Comparison of ENCODE assay signal across 8 cellular contexts in genomic region chr11:125165664-125166346, GRCh38. TPM values are rescaled to one million over a fixed set of nuclear protein-coding genes. Genes with fewer than 3 reads are reported as not detected.
A peak's percentile ranks its signal among the peaks of the same experiment; 100 is the strongest.
DNase-seq lines count a peak whose midpoint lies in the region; ATAC-seq and TF ChIP-seq lines count a peak whose summit lies in the region.

No MANE protein-coding gene starts in this region.

- H3K4me1 ChIP-seq in RWPE2 (ENCODE audit: insufficient read depth, poor library complexity, severe bottlenecking) = no peaks in the 10 kb centered on the region

- DNase-seq in activated CD4-positive, alpha-beta T cell treated with anti-CD3 and anti-CD28 coated beads for 36 hours = no peak
- DNase-seq in activated CD4-positive, alpha-beta T cell treated with anti-CD3 and anti-CD28 coated beads for 4 hours = no peak
- no peak for DNase-seq in RWPE2 (ENCODE audit: low spot score)
- peak; percentile 20 for DNase-seq in fibroblast of peridontal ligament (ENCODE audit: extremely low read depth)
- DNase-seq in osteocyte (ENCODE audit: extremely low spot score, unreplicated experiment) = no peak
- DNase-seq in NAMALWA (ENCODE audit: low spot score) = no peak
- DNase-seq in HUDEP-2 (lab: John Stamatoyannopoulos, UW; ENCODE audit: unreplicated experiment in 76 of 76) = no peak

- H3K4me1 Mint-ChIP-seq in activated CD4-positive, alpha-beta T cell treated with anti-CD3 and anti-CD28 coated beads for 36 hours = peaks cover 18% of the 10 kb centered on the region
- peaks cover 53% of the 10 kb centered on the region for H3K4me1 Mint-ChIP-seq in osteocyte (ENCODE audit: unreplicated experiment)

- H3K27me3 Mint-ChIP-seq in activated CD4-positive, alpha-beta T cell treated with anti-CD3 and anti-CD28 coated beads for 36 hours = peaks cover 60% of the 10 kb centered on the region
- H3K27me3 Mint-ChIP-seq in osteocyte (ENCODE audit: unreplicated experiment) = no peaks in the 10 kb centered on the region

- H3K4me3 Mint-ChIP-seq in activated CD4-positive, alpha-beta T cell treated with anti-CD3 and anti-CD28 coated beads for 36 hours = peak overlapping the region; percentile 73
- peak overlapping the region; percentile 92 for H3K4me3 Mint-ChIP-seq in osteocyte (ENCODE audit: unreplicated experiment)

- peak overlapping the region; percentile 42 for H3K4me3 ChIP-seq in RWPE2 (ENCODE audit: severe bottlenecking)

- no peaks in the 10 kb centered on the region for H3K9me3 Mint-ChIP-seq in activated CD4-positive, alpha-beta T cell treated with anti-CD3 and anti-CD28 coated beads for 36 hours (ENCODE audit: low read depth)
- H3K9me3 Mint-ChIP-seq in osteocyte (ENCODE audit: unreplicated experiment) = no peaks in the 10 kb centered on the region

- H3K9me3 ChIP-seq in RWPE2 (ENCODE audit: severe bottlenecking) = no peaks in the 10 kb centered on the region

- no peaks in the 10 kb centered on the region for H3K36me3 Mint-ChIP-seq in activated CD4-positive, alpha-beta T cell treated with anti-CD3 and anti-CD28 coated beads for 36 hours (ENCODE audit: low read depth)
- no peaks in the 10 kb centered on the region for H3K36me3 Mint-ChIP-seq in osteocyte (ENCODE audit: unreplicated experiment)

- intact Hi-C loops in activated CD4-positive, alpha-beta T cell treated with anti-CD3 and anti-CD28 coated beads for 36 hours (cut with DNase I, micrococcal nuclease) = loop anchor here in 1 of 2 experiments (2.0 to 10.0 kb wide), 2 partner anchors 55 to 709 kb away; partner anchors contain the start of gene TMEM218

- no peak for ATAC-seq in activated CD4-positive, alpha-beta T cell treated with anti-CD3 and anti-CD28 coated beads for 36 hours
- ATAC-seq in RWPE2 (ENCODE audit: low read depth) = no peak; the same call in 2 of the 3 replicates
- no peak for ATAC-seq in HG03439 (IDR thresholded peaks at IDR 0.05; ENCODE audit: unreplicated experiment)

- peak overlapping the region; percentile 51 for H3K27ac Mint-ChIP-seq in activated CD4-positive, alpha-beta T cell treated with anti-CD3 and anti-CD28 coated beads for 36 hours
- peak overlapping the region; percentile 97 for H3K27ac Mint-ChIP-seq in osteocyte (ENCODE audit: unreplicated experiment)

- TF ChIP-seq CTCF in RWPE2 (IDR thresholded peaks at IDR 0.05; ENCODE audit: poor library complexity, severe bottlenecking) (no peak), osteocyte (IDR thresholded peaks at IDR 0.05) (no peak)

- peaks cover 10% of the 10 kb centered on the region for H3K27me3 ChIP-seq in RWPE2 (ENCODE audit: insufficient read depth, poor library complexity, severe bottlenecking)

- POLR2A ChIA-PET in activated CD4-positive, alpha-beta T cell treated with anti-CD3 and anti-CD28 coated beads for 36 hours (lab: Charles Lee) = no interaction called here

- CTCF ChIA-PET in activated CD4-positive, alpha-beta T cell treated with anti-CD3 and anti-CD28 coated beads for 36 hours (lab: Charles Lee) = interaction anchor here (0.6 to 1.0 kb wide), 2 partner anchors 160 to 1355 kb away, joined by 3 read pairs; no protein-coding TSS in a partner anchor

- no peaks in the 10 kb centered on the region for H3K36me3 ChIP-seq in RWPE2 (ENCODE audit: low read depth)

- H3K27ac ChIP-seq in RWPE2 (ENCODE audit: poor library complexity, severe bottlenecking) = no peak overlapping the region

RNA-seq across cellular contexts. Expression of gene PKNOX2, which starts 1.3 kb away (rescaled TPM):
- not detected for total RNA-seq in activated CD4-positive, alpha-beta T cell treated with anti-CD3 and anti-CD28 coated beads for 36 hours
- 78.7 and 89.3 TPM in 2 replicates for total RNA-seq in osteocyte

RNA-seq across cellular contexts. Expression of gene TMEM218, which starts 54.4 kb away (rescaled TPM):
- 10 to 100 TPM; 11.3 TPM for total RNA-seq in activated CD4-positive, alpha-beta T cell treated with anti-CD3 and anti-CD28 coated beads for 36 hours
- 19.9 and 23.7 TPM in 2 replicates for total RNA-seq in osteocyte

Comparison
In these comparisons a context has a peak if more than half of its experiments do, and no peak if none do; other contexts are left out.
1. RNA of gene PKNOX2, which starts 1.3 kb away (total RNA-seq): 78.7 to 89.3 TPM in osteocyte; not detected in activated CD4-positive, alpha-beta T cell treated with anti-CD3 and anti-CD28 coated beads for 36 hours; every median in the first group is over 10 times any median in the second.